ENCODE assay signal across 7 cellular contexts in genomic region chr17:39687101-39687545, GRCh38. TPM values are rescaled to one million over a fixed set of nuclear protein-coding genes. Genes with fewer than 3 reads are reported as not detected.
A peak's percentile ranks its signal among the peaks of the same experiment; 100 is the strongest.
DNase-seq lines count a peak whose midpoint lies in the region; ATAC-seq and TF ChIP-seq lines count a peak whose summit lies in the region.

No MANE protein-coding gene starts in this region.

- H3K9me3 Mint-ChIP-seq in WTC11 = no peaks in the 10 kb centered on the region
- peaks cover 2% of the 10 kb centered on the region for H3K9me3 Mint-ChIP-seq in stimulated activated effector memory CD8-positive, alpha-beta T cell treated with anti-CD3 and anti-CD28 coated beads, Interleukin-12 subunit alpha, Interleukin-12 subunit beta, amount 100 ng/mL, for 72 hours

- no peaks in the 10 kb centered on the region for H3K9me3 ChIP-seq in iPS-15b (ENCODE audit: control insufficient read depth, insufficient read depth, low read length)

- H3K4me3 Mint-ChIP-seq in WTC11 = peak overlapping the region; percentile 82
- H3K4me3 Mint-ChIP-seq in stimulated activated effector memory CD8-positive, alpha-beta T cell treated with anti-CD3 and anti-CD28 coated beads, Interleukin-12 subunit alpha, Interleukin-12 subunit beta, amount 100 ng/mL, for 72 hours = peak overlapping the region; percentile 85

- H3K27ac Mint-ChIP-seq in WTC11 = peak overlapping the region; percentile 85; the same call in 1 of the 2 replicates
- peak overlapping the region; percentile 93 for H3K27ac Mint-ChIP-seq in stimulated activated effector memory CD8-positive, alpha-beta T cell treated with anti-CD3 and anti-CD28 coated beads, Interleukin-12 subunit alpha, Interleukin-12 subunit beta, amount 100 ng/mL, for 72 hours

- H3K4me3 ChIP-seq in iPS-15b (ENCODE audit: low read depth, low read length) = peak overlapping the region; percentile 87

- H3K36me3 ChIP-seq in iPS-15b (ENCODE audit: control insufficient read depth, insufficient read depth, low read length) = no peaks in the 10 kb centered on the region

- no peak for DNase-seq in HEK293T (ENCODE audit: extremely low spot score)
- no peak for DNase-seq in WTC11 (ENCODE audit: low spot score)
- no peak for DNase-seq in stimulated activated effector memory CD8-positive, alpha-beta T cell treated with anti-CD3 and anti-CD28 coated beads, Interleukin-12 subunit alpha, Interleukin-12 subunit beta, amount 100 ng/mL, for 72 hours (ENCODE audit: low spot score in 2 of 2)
- DNase-seq in activated CD4-positive, alpha-beta T cell treated with anti-CD3 and anti-CD28 coated beads, Interleukin-2, amount 50 U/mL, for 1 hour = no peak

- no peak overlapping the region for H3K9ac ChIP-seq in iPS-15b (ENCODE audit: low read depth, low read length)

- H3K27me3 ChIP-seq in iPS-15b (ENCODE audit: control insufficient read depth, insufficient read depth, low read length) = no peaks in the 10 kb centered on the region

- TF ChIP-seq CTCF in WTC11 (IDR thresholded peaks at IDR 0.05) = no peak

- H3K36me3 Mint-ChIP-seq in WTC11 = peaks cover 10% of the 10 kb centered on the region
- peaks cover 9% of the 10 kb centered on the region for H3K36me3 Mint-ChIP-seq in stimulated activated effector memory CD8-positive, alpha-beta T cell treated with anti-CD3 and anti-CD28 coated beads, Interleukin-12 subunit alpha, Interleukin-12 subunit beta, amount 100 ng/mL, for 72 hours

- peaks cover 39% of the 10 kb centered on the region for H3K4me1 Mint-ChIP-seq in WTC11
- peaks cover 35% of the 10 kb centered on the region for H3K4me1 Mint-ChIP-seq in stimulated activated effector memory CD8-positive, alpha-beta T cell treated with anti-CD3 and anti-CD28 coated beads, Interleukin-12 subunit alpha, Interleukin-12 subunit beta, amount 100 ng/mL, for 72 hours

- ATAC-seq in WTC11 (no peak), HG02938 (IDR thresholded peaks at IDR 0.05; ENCODE audit: unreplicated experiment) (no peak), GM21529 (IDR thresholded peaks at IDR 0.05; ENCODE audit: unreplicated experiment) (no peak)
- ATAC-seq in stimulated activated effector memory CD8-positive, alpha-beta T cell treated with anti-CD3 and anti-CD28 coated beads, Interleukin-12 subunit alpha, Interleukin-12 subunit beta, amount 100 ng/mL, for 72 hours = no peak

- CTCF ChIA-PET in HEK293T (lab: Yijun Ruan, JAX) (interaction anchor here (1.4 kb wide), 1 partner anchor 34 kb away, joined by 7 read pairs; no protein-coding TSS in a partner anchor), WTC11 (lab: Charles Lee) (interaction anchor here (1.1 to 3.1 kb wide), 5 partner anchors 14 to 68 kb away, joined by 7 to 29 read pairs (median 15); partner anchors contain the start of gene ERBB2)

- H3K27me3 Mint-ChIP-seq in WTC11 (ENCODE audit: low read depth) = no peaks in the 10 kb centered on the region

- POLR2A ChIA-PET in HEK293T (lab: Yijun Ruan, JAX) (interaction anchor here (0.6 to 5.3 kb wide), 6 partner anchors 8 to 487 kb away, joined by 3 to 84 read pairs (median 10); partner anchors contain the start of genes ERBB2, RPL19 and TCAP), WTC11 (lab: Charles Lee) (interaction anchor here (2.8 kb wide), 1 partner anchor 13 kb away, joined by 25 read pairs; the partner anchor contains the start of gene ERBB2)

- H3K4me1 ChIP-seq in iPS-15b (ENCODE audit: control insufficient read depth, insufficient read depth, low read length) = peaks cover 11% of the 10 kb centered on the region

TF ChIP-seq in HEK293T, 16 proteins besides CTCF, POLR2A, EP300 and RAD21:
- TF ChIP-seq FOXM1 (IDR thresholded peaks at IDR 0.05; ENCODE audit: borderline replicate concordance) (no peak), TARDBP (IDR thresholded peaks at IDR 0.05) (no peak), HDGF (IDR thresholded peaks at IDR 0.05; ENCODE audit: borderline replicate concordance) (no peak), L3MBTL2 (conservative IDR thresholded peaks at IDR 0.05) (0 out of 2 replicates have a peak, but pooled peaks have one; percentile 8), ELF4 (IDR thresholded peaks at IDR 0.05) (no peak)
TF ChIP-seq in HEK293T: peak in this region for 1.

TF ChIP-seq in WTC11, 78 proteins besides CTCF, POLR2A, EP300 and RAD21:
- TF ChIP-seq FOXP1 (CRISPR knock-in tag; IDR thresholded peaks at IDR 0.05; ENCODE audit: borderline replicate concordance) (no peak), ETV6 (CRISPR knock-in tag; IDR thresholded peaks at IDR 0.05) (no peak), ELF4 (CRISPR knock-in tag; IDR thresholded peaks at IDR 0.05; ENCODE audit: low read depth) (no peak), SP1 (CRISPR knock-in tag; conservative IDR thresholded peaks at IDR 0.05) (no peak), TCF7 (CRISPR knock-in tag; IDR thresholded peaks at IDR 0.05; ENCODE audit: low read depth) (no peak), ESRRA (CRISPR knock-in tag; IDR thresholded peaks at IDR 0.05; ENCODE audit: borderline replicate concordance) (no peak), AFF4 (CRISPR knock-in tag; IDR thresholded peaks at IDR 0.05; ENCODE audit: borderline replicate concordance) (no peak), ZNF317 (CRISPR knock-in tag; IDR thresholded peaks at IDR 0.05; ENCODE audit: borderline replicate concordance, low read depth) (no peak), HMGA2 (CRISPR knock-in tag; IDR thresholded peaks at IDR 0.05) (no peak), ZNF396 (CRISPR knock-in tag; IDR thresholded peaks at IDR 0.05; ENCODE audit: borderline replicate concordance) (no peak), ZNF416 (CRISPR knock-in tag; IDR thresholded peaks at IDR 0.05) (no peak), SMAD3 (CRISPR knock-in tag; IDR thresholded peaks at IDR 0.05; ENCODE audit: borderline replicate concordance) (no peak), MYBL2 (CRISPR knock-in tag; IDR thresholded peaks at IDR 0.05) (no peak), ATF1 (CRISPR knock-in tag; IDR thresholded peaks at IDR 0.05) (no peak), ZNF138 (CRISPR knock-in tag; conservative IDR thresholded peaks at IDR 0.05) (no peak), TEAD1 (CRISPR knock-in tag; IDR thresholded peaks at IDR 0.05) (no peak)
TF ChIP-seq in WTC11: peak in this region for 0.

RNA-seq across cellular contexts. Expression of gene PGAP3, which starts 0.7 kb away (rescaled TPM):
- total RNA-seq in WTC11 (2021) = 24.3 to 25.7 TPM (median 24.9 TPM) in 3 replicates

RNA-seq across cellular contexts. Expression of gene ERBB2, which starts 12.7 kb away (rescaled TPM):
- total RNA-seq in WTC11 (2021) = 153 to 209 TPM (median 158 TPM) in 3 replicates

RNA-seq across cellular contexts. Expression of gene PNMT, which starts 18.9 kb away (rescaled TPM):
- total RNA-seq in WTC11 (2021) = 2.4 to 3.1 TPM (median 2.7 TPM) in 3 replicates

RNA-seq across cellular contexts. Expression of gene TCAP, which starts 22.0 kb away (rescaled TPM):
- total RNA-seq in WTC11 (2021) = 2.5 to 2.9 TPM (median 2.8 TPM) in 3 replicates

RNA-seq across cellular contexts. Expression of gene MIEN1, which starts 43.2 kb away (rescaled TPM):
- total RNA-seq in WTC11 (2021) = 40.6 to 46.7 TPM (median 46.5 TPM) in 3 replicates
